28 cellular contexts compared by ENCODE assay signal in the genomic region with DNA sequence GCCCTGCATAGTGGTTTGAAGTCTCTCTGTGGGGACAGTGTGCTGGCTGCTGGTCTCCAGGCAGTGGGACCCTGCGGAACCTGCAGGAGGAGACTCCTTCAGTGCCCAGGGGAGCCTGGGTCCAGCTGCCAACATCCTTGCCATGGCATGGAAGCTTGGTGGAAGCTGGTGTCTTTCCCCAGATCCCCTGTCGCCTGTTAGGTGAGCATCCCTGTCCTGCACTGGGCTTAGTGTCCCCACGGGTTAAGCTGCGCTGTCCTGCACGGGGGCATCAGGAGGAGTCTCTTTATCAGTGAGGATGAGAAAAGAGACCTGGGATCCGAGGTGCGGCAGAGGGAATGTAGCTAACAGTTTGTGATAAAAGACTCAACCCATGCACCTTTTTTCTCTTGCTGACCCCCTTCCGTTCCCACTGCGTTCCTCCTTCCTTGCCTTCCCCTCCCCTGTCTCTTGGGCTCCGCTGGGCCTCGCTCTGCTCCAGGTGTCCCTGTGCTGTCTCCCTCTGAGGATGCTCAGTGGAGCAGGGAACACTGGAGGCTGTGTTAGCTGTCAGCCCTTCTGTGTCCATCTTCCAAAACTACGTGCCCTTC. TPM values are rescaled to one million over a fixed set of nuclear protein-coding genes. Genes with fewer than 3 reads are reported as not detected.
DNase-seq lines count a peak whose midpoint lies in the region; ATAC-seq and TF ChIP-seq lines count a peak whose summit lies in the region.
"Had no signal": no experiment of that assay in that cellular context is flagged by ENCODE, and none has a peak within 500 bp of the region (broad histone marks: within the 10 kb centered on the region; RNA-seq: fewer than 3 reads in every experiment).

No MANE protein-coding gene starts in this region.

- no peaks in the 10 kb centered on the region for H3K27me3 Mint-ChIP-seq in activated naive CD4-positive, alpha-beta T cell treated with anti-CD3 and anti-CD28 coated beads, Interleukin-2, amount 10 ng/mL, durations not matched to agents 7 days and 5 days
- H3K27me3 Mint-ChIP-seq: B cell; CD8-positive, alpha-beta memory T cell; naive thymus-derived CD4-positive, alpha-beta T cell had no signal

- peaks cover 29% of the 10 kb centered on the region for H3K36me3 Mint-ChIP-seq in activated naive CD4-positive, alpha-beta T cell treated with anti-CD3 and anti-CD28 coated beads, Interleukin-2, amount 10 ng/mL, durations not matched to agents 7 days and 5 days

- H3K36me3 ChIP-seq in suprapubic skin: peaks cover 38% of the 10 kb centered on the region
- H3K36me3 ChIP-seq: ovary had no signal

- CTCF ChIA-PET in activated naive CD4-positive, alpha-beta T cell treated with anti-CD3 and anti-CD28 coated beads, Interleukin-2, amount 10 ng/mL, durations not matched to agents 7 days and 5 days (lab: Charles Lee): no interaction called here

- no peak overlapping the region for H3K4me3 Mint-ChIP-seq in activated naive CD4-positive, alpha-beta T cell treated with anti-CD3 and anti-CD28 coated beads, Interleukin-2, amount 10 ng/mL, durations not matched to agents 7 days and 5 days
- H3K4me3 Mint-ChIP-seq: B cell; CD8-positive, alpha-beta memory T cell; naive thymus-derived CD4-positive, alpha-beta T cell; T-helper 2 cell treated with Interferon-gamma antibody and Interleukin-4, amounts not matched to agents 5 μg/mL and 100 μg/mL, for 36 hours had no signal

- DNase-seq in activated naive CD4-positive, alpha-beta T cell treated with anti-CD3 and anti-CD28 coated beads, Interleukin-2, amount 10 ng/mL, durations not matched to agents 7 days and 5 days: peak; percentile 18
- no peak for DNase-seq in activated naive CD4-positive, alpha-beta T cell treated with anti-CD3 and anti-CD28 coated beads, Interleukin-2, amount 50 U/mL, for 16 hours
- peak; percentile 35 for DNase-seq in activated CD8-positive, alpha-beta memory T cell treated with anti-CD3 and anti-CD28 coated beads, Interleukin-2, amount 50 U/mL, for 48 hours
- DNase-seq in left lobe of liver (ENCODE audit: low spot score) (peak; percentile 41), suprapubic skin (ENCODE audit: low spot score in 2 of 2) (peak; percentile 29 to 69), medulla oblongata (ENCODE audit: extremely low spot score) (no peak), omental fat pad (ENCODE audit: low spot score) (no peak)
- DNase-seq: activated CD4-positive, alpha-beta T cell treated with anti-CD3 and anti-CD28 coated beads, Interleukin-2, amount 50 U/mL, for 1 hour; DMS 273 treated with DMSO at 0.1 percent for 48 hours; esophagus squamous epithelium; foreskin keratinocyte; KG1; NCI-H1092 treated with DMSO at 0.1 percent for 48 hours; NCI-H1694 treated with DMSO at 0.1 percent for 48 hours; NCI-H82; retina; stimulated activated naive CD4-positive, alpha-beta T cell treated with Interleukin-2 at 50 U/mL for 16 hours had no signal

- no peak for TF ChIP-seq EP300 in suprapubic skin (IDR thresholded peaks at IDR 0.05)

- no peak for TF ChIP-seq CTCF in suprapubic skin (IDR thresholded peaks at IDR 0.05)
- TF ChIP-seq CTCF in omental fat pad (IDR thresholded peaks at IDR 0.05): no peak

- H3K4me3 ChIP-seq in suprapubic skin: no peak overlapping the region
- H3K4me3 ChIP-seq: body of pancreas, dorsolateral prefrontal cortex, esophagus squamous epithelium, heart left ventricle, ovary, skin epidermis, thoracic aorta had no signal

- no peaks in the 10 kb centered on the region for H3K9me3 ChIP-seq in suprapubic skin
- H3K9me3 ChIP-seq: body of pancreas, ovary, thoracic aorta had no signal

- H3K27me3 ChIP-seq in suprapubic skin: no peaks in the 10 kb centered on the region
- H3K27me3 ChIP-seq: body of pancreas, dorsolateral prefrontal cortex, esophagus squamous epithelium, foreskin keratinocyte, heart left ventricle, ovary had no signal

- H3K27ac ChIP-seq in suprapubic skin: no peak overlapping the region
- H3K27ac ChIP-seq: body of pancreas, dorsolateral prefrontal cortex, esophagus squamous epithelium, foreskin keratinocyte, heart left ventricle, ovary, skin epidermis, thoracic aorta had no signal

- WGBS in suprapubic skin: 95% methylated on average over 12 of the region's 12 CpGs

- no peaks in the 10 kb centered on the region for H3K4me1 ChIP-seq in suprapubic skin
- H3K4me1 ChIP-seq: body of pancreas, esophagus squamous epithelium, foreskin keratinocyte, heart left ventricle had no signal

- no peaks in the 10 kb centered on the region for H3K4me1 Mint-ChIP-seq in activated naive CD4-positive, alpha-beta T cell treated with anti-CD3 and anti-CD28 coated beads, Interleukin-2, amount 10 ng/mL, durations not matched to agents 7 days and 5 days
- H3K4me1 Mint-ChIP-seq: B cell; CD8-positive, alpha-beta memory T cell had no signal

- ATAC-seq in left lobe of liver (no peak), GM19467 (IDR thresholded peaks at IDR 0.05; ENCODE audit: unreplicated experiment) (no peak), omental fat pad (ENCODE audit: low FRiP score) (no peak)
- ATAC-seq: body of pancreas; foreskin keratinocyte; heart left ventricle; naive thymus-derived CD4-positive, alpha-beta T cell had no signal

- peaks cover 11% of the 10 kb centered on the region for H3K9me3 Mint-ChIP-seq in activated naive CD4-positive, alpha-beta T cell treated with anti-CD3 and anti-CD28 coated beads, Interleukin-2, amount 10 ng/mL, durations not matched to agents 7 days and 5 days

- no peak overlapping the region for H3K27ac Mint-ChIP-seq in activated naive CD4-positive, alpha-beta T cell treated with anti-CD3 and anti-CD28 coated beads, Interleukin-2, amount 10 ng/mL, durations not matched to agents 7 days and 5 days
- H3K27ac Mint-ChIP-seq: B cell; T-helper 2 cell treated with Interferon-gamma antibody and Interleukin-4, amounts not matched to agents 5 μg/mL and 100 μg/mL, for 36 hours had no signal

- no peak for TF ChIP-seq POLR2A in suprapubic skin (IDR thresholded peaks at IDR 0.05)

RNA-seq across cellular contexts. Expression of gene SLC37A1, which starts 59.3 kb away (rescaled TPM):
- total RNA-seq in left lobe of liver (5.0 TPM), suprapubic skin (10 to 100 TPM; 10.2 to 23.1 (median 19.6) TPM), omental fat pad (10 to 100 TPM in 1 of 4 donors, 1 to 10 TPM in 3; 4.6 to 11.0 (median 6.0) TPM)

Comparison
In these comparisons a context has a peak if more than half of its experiments do, and no peak if none do; other contexts are left out.
1. DNase-seq: peak in activated naive CD4-positive, alpha-beta T cell treated with anti-CD3 and anti-CD28 coated beads, Interleukin-2, amount 10 ng/mL, durations not matched to agents 7 days and 5 days (single experiment), activated CD8-positive, alpha-beta memory T cell treated with anti-CD3 and anti-CD28 coated beads, Interleukin-2, amount 50 U/mL, for 48 hours (single experiment), left lobe of liver (single experiment) and suprapubic skin (2 of 2); none in activated naive CD4-positive, alpha-beta T cell treated with anti-CD3 and anti-CD28 coated beads, Interleukin-2, amount 50 U/mL, for 16 hours (single experiment), medulla oblongata (single experiment) and omental fat pad (single experiment).